8 cellular contexts compared by ENCODE assay signal in genomic region chr1:116514708-116515525, GRCh38. TPM values are rescaled to one million over a fixed set of nuclear protein-coding genes. Genes with fewer than 3 reads are reported as not detected.
A peak's percentile ranks its signal among the peaks of the same experiment; 100 is the strongest.
DNase-seq lines count a peak whose midpoint lies in the region; ATAC-seq and TF ChIP-seq lines count a peak whose summit lies in the region.

No MANE protein-coding gene starts in this region.

- peaks cover 9% of the 10 kb centered on the region for H3K4me1 Mint-ChIP-seq in type B pancreatic cell (ENCODE audit: unreplicated experiment)

- TF ChIP-seq CTCF in type B pancreatic cell (conservative IDR thresholded peaks at IDR 0.05) = no peak

- H3K9me3 Mint-ChIP-seq in type B pancreatic cell = peaks cover 10% of the 10 kb centered on the region

- H3K4me3 Mint-ChIP-seq in type B pancreatic cell = no peak overlapping the region

- H3K27me3 Mint-ChIP-seq in type B pancreatic cell = no peaks in the 10 kb centered on the region

- no peaks in the 10 kb centered on the region for H3K36me3 Mint-ChIP-seq in type B pancreatic cell

- DNase-seq in GF-D8 (lab: John Stamatoyannopoulos, UW) (peak; percentile 99), Kasumi-1 (lab: John Stamatoyannopoulos, UW) (peak; percentile 97 to 99), activated T-cell treated with anti-CD3 and anti-CD28 coated beads for 1 hour (ENCODE audit: low read depth) (peak; percentile 25), kidney tubule cell (ENCODE audit: low spot score) (peak; percentile 90), NCI-H2107 treated with DMSO at 0.1 percent for 48 hours (lab: John Stamatoyannopoulos, UW; ENCODE audit: unreplicated experiment) (no peak), type B pancreatic cell (ENCODE audit: extremely low spot score, unreplicated experiment) (no peak), NCI-H1417 (lab: John Stamatoyannopoulos, UW) (no peak)

- no peak overlapping the region for H3K27ac Mint-ChIP-seq in type B pancreatic cell

- ATAC-seq in GM21528 (IDR thresholded peaks at IDR 0.05; ENCODE audit: low FRiP score, unreplicated experiment) = peak; percentile 72

RNA-seq across cellular contexts. Expression of gene CD58, which starts 55.9 kb away (rescaled TPM):
- 7.2 and 10.7 TPM in 2 replicates for total RNA-seq in type B pancreatic cell (ENCODE audit: low replicate concordance)

Comparison
In these comparisons a context has a peak if more than half of its experiments do, and no peak if none do; other contexts are left out.
1. DNase-seq: peak in GF-D8 (single experiment), Kasumi-1 (2 of 2), activated T-cell treated with anti-CD3 and anti-CD28 coated beads for 1 hour (single experiment) and kidney tubule cell (single experiment); none in NCI-H2107 treated with DMSO at 0.1 percent for 48 hours (single experiment), type B pancreatic cell (single experiment) and NCI-H1417 (0 of 3).